ENCODE assay signal across 14 cellular contexts in genomic region chrX:72042860-72043248, GRCh38.
A peak's percentile ranks its signal among the peaks of the same experiment; 100 is the strongest.
DNase-seq lines count a peak whose midpoint lies in the region; ATAC-seq and TF ChIP-seq lines count a peak whose summit lies in the region.
"Had no signal": no experiment of that assay in that cellular context is flagged by ENCODE, and none has a peak within 500 bp of the region (broad histone marks: within the 10 kb centered on the region; RNA-seq: fewer than 3 reads in every experiment).

No MANE protein-coding gene starts in this region.

- H3K36me3 ChIP-seq in ascending aorta: no peaks in the 10 kb centered on the region
- H3K36me3 ChIP-seq in rectal smooth muscle tissue (ENCODE audit: control insufficient read depth, insufficient read depth, low read length): no peaks in the 10 kb centered on the region

- no peak overlapping the region for H3K4me3 ChIP-seq in Jurkat, Clone E6-1 (ENCODE audit: low read length)
- no peak overlapping the region for H3K4me3 ChIP-seq in ascending aorta
- no peak overlapping the region for H3K4me3 ChIP-seq in rectal smooth muscle tissue (ENCODE audit: low read length)
- no peak overlapping the region for H3K4me3 ChIP-seq in lower leg skin (ENCODE audit: low read depth, poor library complexity, severe bottlenecking)

- peak overlapping the region; percentile 19 to 73 for H3K27ac ChIP-seq in ascending aorta
- H3K27ac ChIP-seq in rectal smooth muscle tissue (ENCODE audit: low read depth, low read length): peak overlapping the region; percentile 70

- TF ChIP-seq POLR2A in lower leg skin (IDR thresholded peaks at IDR 0.05): no peak

- no peak overlapping the region for H3K9ac ChIP-seq in rectal smooth muscle tissue (ENCODE audit: low read length)

- TF ChIP-seq CTCF in ascending aorta (IDR thresholded peaks at IDR 0.05): no peak
- no peak for TF ChIP-seq CTCF in lower leg skin (IDR thresholded peaks at IDR 0.05)

- intact Hi-C loops in ascending aorta (cut with DNase I) (no loop called here), lower leg skin (cut with DNase I; ENCODE audit: low total_unique reads) (no loop called here)

- no peak for ATAC-seq in GM21390 (IDR thresholded peaks at IDR 0.05; ENCODE audit: unreplicated experiment)

- H3K4me1 ChIP-seq in ascending aorta (peaks cover 8 to 14% of the 10 kb centered on the region in 2 donors), rectal smooth muscle tissue (ENCODE audit: control insufficient read depth, insufficient read depth, low read length) (peaks cover 24% of the 10 kb centered on the region)

- H3K27me3 ChIP-seq in ascending aorta (no peaks in the 10 kb centered on the region), rectal smooth muscle tissue (ENCODE audit: control insufficient read depth, insufficient read depth, low read length) (peaks cover 4% of the 10 kb centered on the region)

- WGBS in lower leg skin, 2 donors: 86 to 97% methylated on average over 3 of the region's 3 CpGs

- peak; percentile 66 for DNase-seq in Jurkat, Clone E6-1 (ENCODE audit: low read depth, low spot score)
- DNase-seq in ascending aorta (ENCODE audit: low spot score in 2 of 2) (peak in 1 of 2 donors; percentile 33), islet precursor cell (peak; percentile 33), NCI-H1417 (lab: John Stamatoyannopoulos, UW) (no peak), NCI-H2196 treated with DMSO at 0.1 percent for 48 hours (lab: John Stamatoyannopoulos, UW; ENCODE audit: unreplicated experiment) (no peak), lower leg skin (ENCODE audit: low spot score in 2 of 2) (no peak)
- DNase-seq: COR-L47; H9; NCI-H1105; NCI-H187; NK-92 treated with Interleukin-12 subunit alpha and Interleukin-12 subunit beta, amount 100 ng/mL, for 24 hours; SHP77 had no signal

- H3K9me3 ChIP-seq in ascending aorta: no peaks in the 10 kb centered on the region

Comparison
In these comparisons a context has a peak if more than half of its experiments do, and no peak if none do; other contexts are left out.
1. DNase-seq: peak in Jurkat, Clone E6-1 (single experiment) and islet precursor cell (single experiment); none in NCI-H1417 (0 of 3), NCI-H2196 treated with DMSO at 0.1 percent for 48 hours (single experiment) and lower leg skin (0 of 2).